In the genomic region with DNA sequence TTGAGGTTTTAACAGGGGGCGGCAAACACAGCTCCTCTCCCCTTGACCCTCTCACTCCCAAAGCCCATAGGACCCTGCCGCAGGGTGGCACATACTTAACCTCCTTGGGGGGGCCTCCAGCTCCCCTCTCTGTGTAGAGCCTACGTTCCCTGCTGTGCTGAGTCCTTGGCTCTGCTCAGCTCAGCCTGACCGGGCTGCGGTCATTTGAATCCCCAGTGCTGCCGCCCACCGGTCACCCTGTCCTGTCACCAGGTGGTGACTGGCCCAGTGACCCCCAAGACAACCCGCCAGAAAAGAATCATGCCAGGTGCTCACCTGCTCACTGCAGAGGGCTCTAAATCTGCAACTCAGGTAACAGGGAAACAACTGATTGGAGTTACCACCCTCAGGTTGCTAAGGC, we compare ENCODE assay signal across 4 cellular contexts. TPM values are rescaled to one million over a fixed set of nuclear protein-coding genes. Genes with fewer than 3 reads are reported as not detected.
"Had no signal": no experiment of that assay in that cellular context is flagged by ENCODE, and none has a peak within 500 bp of the region (broad histone marks: within the 10 kb centered on the region; RNA-seq: fewer than 3 reads in every experiment).

No MANE protein-coding gene starts in this region.

RNA-seq across cellular contexts. Expression of a gene that starts 12.6 kb away (rescaled TPM):
- polyA plus RNA-seq: foreskin keratinocyte, ovary, right cardiac atrium, small intestine had no signal
